ENCODE assay signal across 28 cellular contexts in the genomic region with DNA sequence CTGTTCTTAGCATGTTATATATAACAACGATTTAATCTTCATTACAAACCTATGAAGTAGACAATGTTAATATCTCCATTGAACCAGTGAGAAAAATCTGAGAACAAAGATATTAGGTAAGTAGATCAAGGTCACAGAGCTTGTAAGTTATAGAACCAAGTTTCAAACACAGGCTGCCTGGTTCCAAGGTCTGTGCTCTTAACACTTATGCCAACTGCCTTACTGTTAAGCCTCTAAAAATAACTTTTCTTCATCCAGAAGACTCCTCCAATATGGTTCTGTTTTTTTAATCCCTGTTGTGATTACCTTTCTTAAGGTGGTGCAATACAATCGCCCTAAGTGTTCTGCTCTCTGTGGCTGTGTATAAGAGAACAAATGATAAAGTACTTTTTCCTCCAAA.
"Had no signal": no experiment of that assay in that cellular context is flagged by ENCODE, and none has a peak within 500 bp of the region (broad histone marks: within the 10 kb centered on the region; RNA-seq: fewer than 3 reads in every experiment).

No MANE protein-coding gene starts in this region.

- H3K4me1 ChIP-seq: colonic mucosa, esophagus muscularis mucosa, esophagus squamous epithelium, foreskin keratinocyte, gastrocnemius medialis, gastroesophageal sphincter, heart left ventricle, heart right ventricle had no signal

- ATAC-seq: effector memory CD8-positive, alpha-beta T cell; esophagus mucosa; foreskin keratinocyte; gastrocnemius medialis; gastroesophageal sphincter; heart right ventricle had no signal

- H3K27me3 ChIP-seq: colonic mucosa, dorsolateral prefrontal cortex, esophagus muscularis mucosa, esophagus squamous epithelium, foreskin keratinocyte, gastrocnemius medialis, gastroesophageal sphincter, heart left ventricle, heart right ventricle had no signal

- DNase-seq: colonic mucosa; cortex of kidney; dermis blood vessel endothelial cell; dorsolateral prefrontal cortex; effector CD4-positive, alpha-beta T cell; effector CD8-positive, alpha-beta T cell; effector memory CD4-positive, alpha-beta T cell; effector memory CD8-positive, alpha-beta T cell; endodermal cell; erythroblast; esophagus squamous epithelium; foreskin fibroblast; foreskin keratinocyte; foreskin melanocyte; gastrocnemius medialis; glutamatergic neuron; head of caudate nucleus; heart left ventricle; heart right ventricle had no signal

- FAIRE-seq: colon, endometrium, endothelial cell of umbilical vein, frontal cortex had no signal

- H3K36me3 ChIP-seq: colonic mucosa, esophagus muscularis mucosa, esophagus squamous epithelium, gastrocnemius medialis, gastroesophageal sphincter, heart left ventricle, heart right ventricle had no signal

- H3K27ac ChIP-seq: colonic mucosa, coronary artery, dorsolateral prefrontal cortex, epithelial cell of prostate, esophagus muscularis mucosa, esophagus squamous epithelium, foreskin keratinocyte, gastrocnemius medialis, gastroesophageal sphincter, heart left ventricle, heart right ventricle had no signal

- H3K4me3 ChIP-seq: colonic mucosa, coronary artery, dorsolateral prefrontal cortex, esophagus muscularis mucosa, esophagus squamous epithelium, gastrocnemius medialis, gastroesophageal sphincter, heart left ventricle, heart right ventricle had no signal

- H3K9me3 ChIP-seq: colonic mucosa, esophagus muscularis mucosa, esophagus squamous epithelium, gastrocnemius medialis, gastroesophageal sphincter, heart left ventricle had no signal
